ENCODE assay signal across 8 cellular contexts in the genomic region with DNA sequence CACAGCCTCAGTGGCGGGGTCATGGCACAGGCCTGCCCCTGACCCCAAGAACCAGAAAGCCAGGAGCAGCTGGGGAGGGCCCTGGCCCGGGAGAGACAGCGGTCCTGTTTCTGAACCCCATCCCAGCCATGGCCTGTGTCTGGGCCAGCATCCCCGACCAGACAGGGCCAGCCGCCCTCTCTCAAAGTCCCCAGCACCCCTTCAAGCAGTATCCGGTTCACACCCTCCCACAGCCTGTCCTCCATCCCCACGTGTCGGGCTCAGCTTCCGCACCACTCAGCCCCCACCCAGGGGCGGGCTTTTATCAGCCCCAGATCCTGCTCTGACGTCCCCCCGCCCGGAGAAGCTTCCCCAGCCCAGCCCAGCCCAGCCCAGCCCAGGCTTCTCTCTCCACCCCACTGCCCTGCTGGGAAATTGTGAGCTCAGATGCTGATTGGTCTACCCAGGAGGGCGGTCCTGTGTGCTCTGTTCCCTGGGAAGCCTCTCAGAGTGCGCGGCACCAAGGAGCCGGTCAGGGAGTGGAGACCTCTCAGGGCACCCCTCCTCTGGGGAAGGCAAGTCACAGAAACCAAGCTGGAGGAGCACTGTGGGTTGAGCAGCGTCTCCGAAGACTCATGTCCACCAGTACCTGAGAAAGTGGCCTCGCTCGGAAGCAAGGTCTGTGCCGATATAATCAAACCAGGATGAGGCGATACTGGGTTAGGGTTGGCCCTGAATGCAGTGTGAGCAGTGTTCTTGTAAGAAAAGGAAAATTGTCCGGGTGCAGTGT. TPM values are rescaled to one million over a fixed set of nuclear protein-coding genes. Genes with fewer than 3 reads are reported as not detected.
DNase-seq lines count a peak whose midpoint lies in the region; ATAC-seq, FAIRE-seq and TF ChIP-seq lines count a peak whose summit lies in the region.

No MANE protein-coding gene starts in this region.

- no peaks in the 10 kb centered on the region for H4K20me1 ChIP-seq in endothelial cell of umbilical vein (replicated peaks; ENCODE audit: control insufficient read depth, extremely low read depth, insufficient read depth, low read length)

- H3K79me2 ChIP-seq in endothelial cell of umbilical vein (ENCODE audit: control insufficient read depth, insufficient read depth, low read length), result no peaks in the 10 kb centered on the region

- dilution Hi-C loops in endothelial cell of umbilical vein (cut with MboI; ENCODE audit: extremely low pct_ligation_motif_present, low sequenced_read_pairs), result loop anchor here (10.0 kb wide), 1 partner anchor 176 kb away; no protein-coding TSS in a partner anchor

- H3K9ac ChIP-seq in endothelial cell of umbilical vein (replicated peaks; ENCODE audit: extremely low read depth, insufficient read depth, low read length), result peak overlapping the region; percentile 77

- peak overlapping the region; percentile 98 for H2AFZ ChIP-seq in endothelial cell of umbilical vein (ENCODE audit: low read depth, low read length)

- TF ChIP-seq CTCF in AG10803 (conservative IDR thresholded peaks at IDR 0.05; ENCODE audit: low read length) (peak; percentile 29), endothelial cell of umbilical vein (IDR thresholded peaks at IDR 0.05; ENCODE audit: extremely low read depth in 1 of 2, insufficient read depth in 1 of 2, low read depth in 1 of 2, low read length in 2 of 2) (no peak)

- H3K4me1 ChIP-seq in endothelial cell of umbilical vein (ENCODE audit: control insufficient read depth, extremely low read depth, insufficient read depth, low read length), result peaks cover 6% of the 10 kb centered on the region
- H3K4me1 ChIP-seq in mesodermal cell (ENCODE audit: control insufficient read depth, insufficient read depth, low read length, poor library complexity, severe bottlenecking), result peaks cover 21% of the 10 kb centered on the region

- FAIRE-seq in endothelial cell of umbilical vein (lab: Jason Lieb, UNC), result peak; percentile 96

- BruUV-seq in endothelial cell of umbilical vein (replicated peaks; lab: Mats Ljungman, UMichigan), result no TSS peak

- intact Hi-C loops in endothelial cell of umbilical vein (cut with micrococcal nuclease), result loop anchor here (1.0 to 10.0 kb wide), 5 partner anchors 28 to 1226 kb away; a partner anchor contains a TSS

- POLR2A ChIA-PET in endothelial cell of umbilical vein (lab: Charles Lee), result interaction anchor here (0.6 to 1.7 kb wide), 9 partner anchors 8 to 1152 kb away, joined by 3 to 9 read pairs (median 5); no protein-coding TSS in a partner anchor

- DNase-seq in AG10803 (ENCODE audit: low read depth) (peak; percentile 89), NCI-H69 (lab: John Stamatoyannopoulos, UW) (peak; percentile 86), endothelial cell of umbilical vein (ENCODE audit: low read depth, low spot score) (peak; percentile 89)
- DNase-seq in activated CD8-positive, alpha-beta memory T cell treated with anti-CD3 and anti-CD28 coated beads, Interleukin-2, amount 50 U/mL, for 48 hours, result peak; percentile 88
- peak; percentile 68 to 69 for DNase-seq in stimulated activated CD8-positive, alpha-beta memory T cell treated with anti-CD3 and anti-CD28 coated beads, Interleukin-15, amount 100 ng/mL, for 4 hours (ENCODE audit: low read depth in 2 of 2)

- WGBS in mesodermal cell (ENCODE audit: insufficient coverage in 2 of 2), 2 experiments, result 31 to 35% methylated on average over 19 to 22 of the region's 24 CpGs

- ATAC-seq in GM21423 (IDR thresholded peaks at IDR 0.05; ENCODE audit: unreplicated experiment) (peak; percentile 33), GM18517 (IDR thresholded peaks at IDR 0.05; ENCODE audit: unreplicated experiment) (no peak)

- TF ChIP-seq POLR2A in endothelial cell of umbilical vein (IDR thresholded peaks at IDR 0.05; ENCODE audit: low read depth, low read length), result peak; percentile 72

- H3K9me3 ChIP-seq in endothelial cell of umbilical vein (replicated peaks; ENCODE audit: control insufficient read depth, insufficient read depth, low read length) (no peaks in the 10 kb centered on the region), mesodermal cell (ENCODE audit: control insufficient read depth, low read length) (no peaks in the 10 kb centered on the region)

- peak overlapping the region; percentile 62 for H3K27ac ChIP-seq in endothelial cell of umbilical vein (ENCODE audit: insufficient read depth, low read depth, low read length)
- H3K27ac ChIP-seq in mesodermal cell (ENCODE audit: low read depth, low read length, severe bottlenecking), result peak overlapping the region; percentile 13

- peak overlapping the region; percentile 78 for H3K4me3 ChIP-seq in AG10803 (ENCODE audit: low read length)
- H3K4me3 ChIP-seq in endothelial cell of umbilical vein (replicated peaks in 1 of 3; ENCODE audit: insufficient read depth in 1 of 3, low read depth in 1 of 3, low read length in 3 of 3), result peak overlapping the region; percentile 46 to 85 (median 81)
- H3K4me3 ChIP-seq in mesodermal cell (ENCODE audit: extremely low read depth, insufficient read depth, low read length, poor library complexity, severe bottlenecking), result peak overlapping the region; percentile 29

- CTCF ChIA-PET in endothelial cell of umbilical vein (lab: Charles Lee), result interaction anchor here (0.6 to 12.3 kb wide), 15 partner anchors 10 to 215 kb away, joined by 3 to 631 read pairs (median 4); a partner anchor contains a TSS

- peak overlapping the region; percentile 97 for H3K4me2 ChIP-seq in endothelial cell of umbilical vein (ENCODE audit: insufficient read depth, low read length)

- H3K9me1 ChIP-seq in endothelial cell of umbilical vein (replicated peaks; ENCODE audit: control insufficient read depth, extremely low read depth, insufficient read depth, low read length), result no peaks in the 10 kb centered on the region

- H3K36me3 ChIP-seq in endothelial cell of umbilical vein (ENCODE audit: control insufficient read depth in 2 of 2, extremely low read depth in 1 of 2, insufficient read depth in 2 of 2, low read length in 2 of 2) (no peaks in the 10 kb centered on the region), mesodermal cell (ENCODE audit: control insufficient read depth, insufficient read depth, low read length) (no peaks in the 10 kb centered on the region)

- H3K27me3 ChIP-seq in endothelial cell of umbilical vein (ENCODE audit: control insufficient read depth in 2 of 2, insufficient read depth in 2 of 2, low read length in 2 of 2), result no peaks in the 10 kb centered on the region

TF ChIP-seq in endothelial cell of umbilical vein, 7 proteins besides CTCF, POLR2A, EP300 and RAD21:
- TF ChIP-seq JUN (IDR thresholded peaks at IDR 0.05; ENCODE audit: borderline replicate concordance, insufficient read depth, insufficient read length, low read depth) (no peak), FOS (IDR thresholded peaks at IDR 0.05; ENCODE audit: borderline replicate concordance, insufficient read depth, low read length) (no peak), GATA2 (IDR thresholded peaks at IDR 0.05; ENCODE audit: insufficient read depth, insufficient read length, low read depth, low read length) (no peak), MYC (IDR thresholded peaks at IDR 0.05; ENCODE audit: low read depth, low read length) (peak; percentile 58), POLR2AphosphoS5 (IDR thresholded peaks at IDR 0.05; ENCODE audit: insufficient read depth, low read depth, low read length) (peak; percentile 46), EZH2 (IDR thresholded peaks at IDR 0.05; ENCODE audit: borderline replicate concordance, low read depth, low read length, severe bottlenecking) (no peak)
- TF ChIP-seq, protein P1, sequence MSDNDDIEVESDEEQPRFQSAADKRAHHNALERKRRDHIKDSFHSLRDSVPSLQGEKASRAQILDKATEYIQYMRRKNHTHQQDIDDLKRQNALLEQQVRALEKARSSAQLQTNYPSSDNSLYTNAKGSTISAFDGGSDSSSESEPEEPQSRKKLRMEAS (IDR thresholded peaks at IDR 0.05; ENCODE audit: insufficient read depth, insufficient read length), result peak; percentile 2
TF ChIP-seq in endothelial cell of umbilical vein: peak in this region for 3.

RNA-seq across cellular contexts. Expression of a gene that starts 4.7 kb away (rescaled TPM):
- total RNA-seq in endothelial cell of umbilical vein, result 62.6 and 69.8 TPM in 2 replicates
- 31.5 and 57.8 TPM in 2 replicates for polyA plus RNA-seq in endothelial cell of umbilical vein
- 12.5 and 21.8 TPM in 2 replicates for polyA plus RNA-seq in endothelial cell of umbilical vein (2011; cell fraction: cytosol; rRNA removed)
- polyA plus RNA-seq in endothelial cell of umbilical vein (2011; cell fraction: nucleus; rRNA removed), result 27.2 and 31.3 TPM in 2 replicates
- polyA plus RNA-seq in endothelial cell of umbilical vein (2012), result 20.7 and 41.9 TPM in 2 replicates
- polyA minus RNA-seq in endothelial cell of umbilical vein, result 6.2 and 8.0 TPM in 2 replicates
- 6.8 TPM for polyA minus RNA-seq in endothelial cell of umbilical vein (2011; cell fraction: cytosol; rRNA and poly(A)+ RNA removed)
- 4.2 and 8.6 TPM in 2 replicates for polyA minus RNA-seq in endothelial cell of umbilical vein (2011; cell fraction: nucleus; rRNA and poly(A)+ RNA removed)
- polyA plus RNA-seq in mesodermal cell (2013, experiment 1 of 2), result 106 TPM
- polyA plus RNA-seq in mesodermal cell (2013, experiment 2 of 2), result 81.5 TPM

RNA-seq across cellular contexts. Expression of a gene that starts 28.9 kb away (rescaled TPM):
- 76.0 and 80.3 TPM in 2 replicates for total RNA-seq in endothelial cell of umbilical vein
- polyA plus RNA-seq in endothelial cell of umbilical vein, result 9.0 and 11.6 TPM in 2 replicates
- polyA plus RNA-seq in endothelial cell of umbilical vein (2011; cell fraction: cytosol; rRNA removed), result 12.3 and 15.5 TPM in 2 replicates
- polyA plus RNA-seq in endothelial cell of umbilical vein (2011; cell fraction: nucleus; rRNA removed), result 23.5 and 24.9 TPM in 2 replicates
- 20.3 and 24.2 TPM in 2 replicates for polyA plus RNA-seq in endothelial cell of umbilical vein (2012)
- polyA minus RNA-seq in endothelial cell of umbilical vein, result 10.8 and 14.2 TPM in 2 replicates
- 20.5 TPM for polyA minus RNA-seq in endothelial cell of umbilical vein (2011; cell fraction: cytosol; rRNA and poly(A)+ RNA removed)
- polyA minus RNA-seq in endothelial cell of umbilical vein (2011; cell fraction: nucleus; rRNA and poly(A)+ RNA removed), result 15.3 and 23.3 TPM in 2 replicates
- polyA plus RNA-seq in mesodermal cell (2013, experiment 1 of 2), result 38.8 TPM
- 30.8 TPM for polyA plus RNA-seq in mesodermal cell (2013, experiment 2 of 2)

Comparison
In these comparisons a context has a peak if more than half of its experiments do, and no peak if none do; other contexts are left out.
1. H3K4me3 ChIP-seq: peak in every context shown above with its lines; median percentile 81 in endothelial cell of umbilical vein; 78 in AG10803; 29 in mesodermal cell.